8 cellular contexts compared by ENCODE assay signal in genomic region chr17:65559802-65560627, GRCh38. TPM values are rescaled to one million over a fixed set of nuclear protein-coding genes. Genes with fewer than 3 reads are reported as not detected.
DNase-seq lines count a peak whose midpoint lies in the region; ATAC-seq, FAIRE-seq and TF ChIP-seq lines count a peak whose summit lies in the region.

No MANE protein-coding gene starts in this region.

- peak overlapping the region in 1 of 3 donors; percentile 91 for H3K4me3 ChIP-seq in breast epithelium
- H3K4me3 ChIP-seq in HepG2 (replicated peaks in 1 of 3; ENCODE audit: insufficient read depth in 1 of 3, low read depth in 2 of 3, low read length in 3 of 3) = no peak overlapping the region; a peak in 1 of 6 replicates
- no peak overlapping the region for H3K4me3 ChIP-seq in suprapubic skin

- peak; percentile 49 for DNase-seq in GM13976 (ENCODE audit: low spot score)
- peak; percentile 25 for DNase-seq in RPMI7951 (ENCODE audit: low read depth)
- peak in 1 of 2 donors; percentile 31 for DNase-seq in breast epithelium (ENCODE audit: low spot score in 2 of 2)
- peak; percentile 81 for DNase-seq in HepG2 (ENCODE audit: low spot score)
- no peak for DNase-seq in suprapubic skin (ENCODE audit: low spot score in 2 of 2)
- no peak for DNase-seq in HCEC 1CT

- in situ Hi-C loops in GM13976 (cut with MboI; ENCODE audit: low sequenced_read_pairs, unreplicated experiment) = loop anchor here (5.0 kb wide), 1 partner anchor 263 kb away; no protein-coding TSS in a partner anchor
- in situ Hi-C loops in HepG2 (cut with HindIII; ENCODE audit: extremely low pct_ligation_motif_present, low pct_unique_long_range_greater_than_20kb) = loop anchor here (5.0 kb wide), 3 partner anchors 67 to 427 kb away; no protein-coding TSS in a partner anchor

- TF ChIP-seq EP300 in HepG2 (IDR thresholded peaks at IDR 0.05; ENCODE audit: low read depth in 2 of 2, low read length in 2 of 2) (no peak; a peak in 1 of 4 replicates), HepG2 (CRISPR knock-in tag; IDR thresholded peaks at IDR 0.05; ENCODE audit: borderline replicate concordance) (0 out of 2 replicates have a peak, but pooled peaks have one; percentile 7), suprapubic skin (IDR thresholded peaks at IDR 0.05) (no peak)

- no peak overlapping the region for H3K9ac ChIP-seq in HepG2 (ENCODE audit: insufficient read depth, low read depth, low read length)

- H3K4me1 ChIP-seq in breast epithelium (no peaks in the 10 kb centered on the region), HepG2 (ENCODE audit: insufficient read depth, low read length) (peaks cover 34% of the 10 kb centered on the region), suprapubic skin (peaks cover 45% of the 10 kb centered on the region)

- CTCF ChIA-PET in HepG2 (lab: Yijun Ruan, JAX; ENCODE audit: low intra/inter-chr PET ratio, low total read pairs) = no interaction called here

- TF ChIP-seq RAD21 in HepG2 (CRISPR knock-in tag; IDR thresholded peaks at IDR 0.05) = peak; percentile 14; the same call in 1 of the 2 replicates

- TF ChIP-seq CTCF in GM13976 (IDR thresholded peaks at IDR 0.05; ENCODE audit: borderline replicate concordance, control extremely low read depth, extremely low read depth, insufficient read depth, missing control alignments) (no peak), breast epithelium (IDR thresholded peaks at IDR 0.05) (no peak), HepG2 (CRISPR knock-in tag; IDR thresholded peaks at IDR 0.05) (no peak), suprapubic skin (IDR thresholded peaks at IDR 0.05) (no peak)

- H3K9me3 ChIP-seq in breast epithelium (no peaks in the 10 kb centered on the region), HepG2 (ENCODE audit: low read length) (no peaks in the 10 kb centered on the region), suprapubic skin (no peaks in the 10 kb centered on the region)

- BruUV-seq in HepG2 (replicated peaks; lab: Mats Ljungman, UMichigan) = no TSS peak

- H3K27ac ChIP-seq in breast epithelium = peak overlapping the region; percentile 94 to 97
- H3K27ac ChIP-seq in HepG2 (ENCODE audit: extremely low read length, insufficient read depth, low read length) = peak overlapping the region; percentile 96
- H3K27ac ChIP-seq in suprapubic skin = peak overlapping the region; percentile 98

- peak; percentile 12 for ATAC-seq in HepG2
- no peak for ATAC-seq in GM19324 (IDR thresholded peaks at IDR 0.05; ENCODE audit: low FRiP score, unreplicated experiment)
- no peak for ATAC-seq in GM21717 (IDR thresholded peaks at IDR 0.05; ENCODE audit: unreplicated experiment)

- H3K36me3 ChIP-seq in breast epithelium = no peaks in the 10 kb centered on the region
- peaks cover 11 to 12% of the 10 kb centered on the region in 2 experiments for H3K36me3 ChIP-seq in HepG2 (replicated peaks in 1 of 2; ENCODE audit: control insufficient read depth in 1 of 2, insufficient read depth in 2 of 2, low read length in 2 of 2)
- H3K36me3 ChIP-seq in suprapubic skin = no peaks in the 10 kb centered on the region

- H3K27me3 ChIP-seq in breast epithelium = no peaks in the 10 kb centered on the region
- H3K27me3 ChIP-seq in HepG2 (ENCODE audit: control insufficient read depth in 1 of 2, insufficient read depth in 2 of 2, low read length in 2 of 2) = no peaks in the 10 kb centered on the region; a peak in 1 of 5 replicates
- H3K27me3 ChIP-seq in suprapubic skin = no peaks in the 10 kb centered on the region

- no peak overlapping the region for H2AFZ ChIP-seq in HepG2 (ENCODE audit: low read length)

- peak overlapping the region; percentile 47; the same call in 1 of the 2 replicates for H3K4me2 ChIP-seq in HepG2 (ENCODE audit: low read depth, low read length)

- H3K79me2 ChIP-seq in HepG2 (ENCODE audit: insufficient read depth, low read length) = no peaks in the 10 kb centered on the region

- WGBS in HepG2 (ENCODE audit: low lambda C conversion rate) = under 1% methylated on average over 71 of the region's 90 CpGs
- WGBS in suprapubic skin = 0% methylated on average over 18 of the region's 90 CpGs

- intact Hi-C loops in breast epithelium (cut with DNase I; ENCODE audit: low total_unique reads) (no loop called here), HepG2 (cut with micrococcal nuclease; ENCODE audit: unreplicated experiment) (loop anchor here (2.0 to 10.0 kb wide), 5 partner anchors 67 to 395 kb away; no protein-coding TSS in a partner anchor)

- POLR2A ChIA-PET in HepG2 (lab: Yijun Ruan, JAX) = interaction anchor here (1.2 to 2.5 kb wide), 4 partner anchors 8 to 111 kb away, joined by 3 to 7 read pairs (median 4); no protein-coding TSS in a partner anchor

- TF ChIP-seq POLR2A in breast epithelium (IDR thresholded peaks at IDR 0.05) (no peak), HepG2 (IDR thresholded peaks at IDR 0.05; ENCODE audit: insufficient read depth in 1 of 2, low read depth in 2 of 2, low read length in 2 of 2) (peak; percentile 81 to 85), suprapubic skin (IDR thresholded peaks at IDR 0.05) (no peak)

- no peaks in the 10 kb centered on the region; the same call in none of the 2 replicates for H4K20me1 ChIP-seq in HepG2 (ENCODE audit: insufficient read depth, low read length)

- no peak for FAIRE-seq in HepG2 (lab: Jason Lieb, UNC)

TF ChIP-seq in HepG2, 621 proteins besides CTCF, POLR2A, EP300 and RAD21 (continues in another document):
- TF ChIP-seq PCBP1 (IDR thresholded peaks at IDR 0.05; ENCODE audit: borderline replicate concordance, low read depth, low read length) = no peak
- TF ChIP-seq ZNF672 (CRISPR knock-in tag; IDR thresholded peaks at IDR 0.05) = peak; percentile 82
- no peak for TF ChIP-seq SNAPC5 (CRISPR knock-in tag; IDR thresholded peaks at IDR 0.05; ENCODE audit: borderline replicate concordance)
- TF ChIP-seq SIX4 (CRISPR knock-in tag; IDR thresholded peaks at IDR 0.05) = no peak
- TF ChIP-seq ZSCAN30 (CRISPR knock-in tag; IDR thresholded peaks at IDR 0.05) = peak; percentile 77; the same call in 1 of the 2 replicates
- peak; percentile 80; the same call in 1 of the 2 replicates for TF ChIP-seq TCF7 (IDR thresholded peaks at IDR 0.05; ENCODE audit: low read depth)
- TF ChIP-seq CREM (IDR thresholded peaks at IDR 0.05) = no peak
- TF ChIP-seq CREM (CRISPR knock-in tag; IDR thresholded peaks at IDR 0.05) = no peak
- TF ChIP-seq E2F1 (CRISPR knock-in tag; IDR thresholded peaks at IDR 0.05) = no peak
- TF ChIP-seq ZNF777 (CRISPR knock-in tag; IDR thresholded peaks at IDR 0.05) = 0 out of 2 replicates have a peak, but pooled peaks have one; percentile 7
- TF ChIP-seq PBX2 (CRISPR knock-in tag; IDR thresholded peaks at IDR 0.05) = no peak
- no peak for TF ChIP-seq XRCC5 (optimal IDR thresholded peaks at IDR 0.05; ENCODE audit: low read length)
- 0 out of 2 replicates have a peak, but pooled peaks have one; percentile 22 for TF ChIP-seq ARNT2 (CRISPR knock-in tag; IDR thresholded peaks at IDR 0.05; ENCODE audit: low read depth)

RNA-seq across cellular contexts. Expression of gene AXIN2, which starts 1.4 kb away (rescaled TPM):
- 3.1 and 4.9 TPM in 2 replicates for total RNA-seq in RPMI7951 (2014; rRNA removed; shearing (Covaris generic))
- 10 to 100 TPM in 2 of 3 donors, 1 to 10 TPM in 1; 8.3 to 13.1 (median 10.5) TPM for total RNA-seq in breast epithelium
- total RNA-seq in HepG2 (2016; rRNA removed; fragmentation: Illumina TruSeq; extraction: Trizol) = 53.8 and 58.6 TPM in 2 replicates
- 12.0 and 13.7 TPM in 2 replicates for total RNA-seq in HepG2 (2016; cell fraction: cytosol; rRNA removed; fragmentation: Illumina TruSeq; extraction: Trizol; ENCODE audit: low read depth)
- total RNA-seq in HepG2 (2016; cell fraction: insoluble cytoplasmic fraction; rRNA removed; fragmentation: Illumina TruSeq; extraction: Trizol) = 45.1 and 59.6 TPM in 2 replicates
- total RNA-seq in HepG2 (2016; cell fraction: membrane; rRNA removed; fragmentation: Illumina TruSeq; extraction: Trizol) = 27.0 and 28.7 TPM in 2 replicates
- total RNA-seq in HepG2 (2016; cell fraction: nucleus; rRNA removed; fragmentation: Illumina TruSeq; extraction: Trizol) = 79.3 and 81.9 TPM in 2 replicates
- 55.0 and 63.4 TPM in 2 replicates for polyA plus RNA-seq in HepG2 (2011; rRNA removed)
- polyA plus RNA-seq in HepG2 (2011; cell fraction: cytosol; rRNA removed) = 29.9 and 39.9 TPM in 2 replicates
- polyA plus RNA-seq in HepG2 (2011; cell fraction: nucleus; rRNA removed) = 126 and 210 TPM in 2 replicates
- polyA plus RNA-seq in HepG2 (2012) = 55.5 and 56.3 TPM in 2 replicates
- 2.0 and 2.2 TPM in 2 replicates for polyA plus RNA-seq in HepG2 (2016; cell fraction: cytosol; fragmentation: Illumina TruSeq; extraction: Trizol; ENCODE audit: low read depth)
- 34.3 and 44.8 TPM in 2 replicates for polyA plus RNA-seq in HepG2 (2016; cell fraction: insoluble cytoplasmic fraction; fragmentation: Illumina TruSeq; extraction: Trizol; ENCODE audit: low read depth)
- 9.2 and 9.3 TPM in 2 replicates for polyA plus RNA-seq in HepG2 (2016; cell fraction: membrane; fragmentation: Illumina TruSeq; extraction: Trizol; ENCODE audit: low read depth)
- 115 and 117 TPM in 2 replicates for polyA plus RNA-seq in HepG2 (2016; cell fraction: nucleus; fragmentation: Illumina TruSeq; extraction: Trizol; ENCODE audit: insufficient read depth, low read depth)
- polyA minus RNA-seq in HepG2 (2011; rRNA and poly(A)+ RNA removed; ENCODE audit: low replicate concordance) = 0.09 and 105 TPM in 2 replicates
- 43.2 and 45.6 TPM in 2 replicates for polyA minus RNA-seq in HepG2 (2011; cell fraction: cytosol; rRNA and poly(A)+ RNA removed)
- 175 and 211 TPM in 2 replicates for polyA minus RNA-seq in HepG2 (2011; cell fraction: nucleus; rRNA and poly(A)+ RNA removed)
- 10 to 100 TPM in 3 of 4 donors, 1 to 10 TPM in 1; 9.8 to 36.9 (median 19.8) TPM for total RNA-seq in suprapubic skin

Comparison
In these comparisons a context has a peak if more than half of its experiments do, and no peak if none do; other contexts are left out.
1. DNase-seq: peak in GM13976 (single experiment), RPMI7951 (single experiment) and HepG2 (single experiment); none in suprapubic skin (0 of 2) and HCEC 1CT (single experiment).
2. POLR2A ChIP-seq: peak in HepG2 (2 of 2); none in breast epithelium (single experiment) and suprapubic skin (0 of 2).
3. Peak in every context shown above with its lines, with median percentiles within 50 percentile points of each other: H3K27ac ChIP-seq.